ENCODE assay signal across 9 cellular contexts in genomic region chr14:73745571-73746539, GRCh38. TPM values are rescaled to one million over a fixed set of nuclear protein-coding genes. Genes with fewer than 3 reads are reported as not detected.
DNase-seq lines count a peak whose midpoint lies in the region; ATAC-seq and TF ChIP-seq lines count a peak whose summit lies in the region.
"Had no signal": no experiment of that assay in that cellular context is flagged by ENCODE, and none has a peak within 500 bp of the region (broad histone marks: within the 10 kb centered on the region; RNA-seq: fewer than 3 reads in every experiment).

No MANE protein-coding gene starts in this region.

- no peak for DNase-seq in activated T-cell treated with anti-CD3 and anti-CD28 coated beads, Interleukin-2, amount 50 U/mL, for 72 hours
- no peak for DNase-seq in activated T-cell treated with anti-CD3 and anti-CD28 coated beads, Interleukin-2, amount 50 U/mL, for 4 hours
- DNase-seq in transverse colon: no peak
- no peak for DNase-seq in retina
- no peak for DNase-seq in NAMALWA (ENCODE audit: low spot score)

- H3K36me3 ChIP-seq in mesodermal cell (ENCODE audit: control insufficient read depth, insufficient read depth, low read length) (no peaks in the 10 kb centered on the region), transverse colon (no peaks in the 10 kb centered on the region)
- H3K36me3 ChIP-seq: right lobe of liver had no signal

- no peaks in the 10 kb centered on the region for H3K9me3 Mint-ChIP-seq in activated T-cell treated with anti-CD3 and anti-CD28 coated beads, Interleukin-2, amount 50 U/mL, for 72 hours
- H3K9me3 Mint-ChIP-seq in activated T-cell treated with anti-CD3 and anti-CD28 coated beads, Interleukin-2, amount 50 U/mL, for 4 hours: no peaks in the 10 kb centered on the region

- WGBS in mesodermal cell (ENCODE audit: insufficient coverage in 2 of 2), 2 experiments: 85 to 88% methylated on average over 7 of the region's 8 CpGs
- WGBS in transverse colon (ENCODE audit: low coverage in 1 of 2), 2 donors: 66% methylated on average over 8 of the region's 8 CpGs; no CpG with 5 or more reads in 1 of the 2 donors

- H3K27me3 ChIP-seq in transverse colon: no peaks in the 10 kb centered on the region
- H3K27me3 ChIP-seq: right lobe of liver had no signal

- ATAC-seq in activated T-cell treated with anti-CD3 and anti-CD28 coated beads, Interleukin-2, amount 50 U/mL, for 72 hours (replicated peaks in 1 of 2): no peak
- no peak for ATAC-seq in activated T-cell treated with anti-CD3 and anti-CD28 coated beads, Interleukin-2, amount 50 U/mL, for 4 hours
- no peak for ATAC-seq in GM18502 (IDR thresholded peaks at IDR 0.05; ENCODE audit: poor library complexity, unreplicated experiment)
- ATAC-seq: right lobe of liver had no signal

- peak overlapping the region; percentile 86 for H3K27ac Mint-ChIP-seq in activated T-cell treated with anti-CD3 and anti-CD28 coated beads, Interleukin-2, amount 50 U/mL, for 72 hours

- peak overlapping the region in 1 of 2 donors; percentile 63 for H3K4me3 Mint-ChIP-seq in activated T-cell treated with anti-CD3 and anti-CD28 coated beads, Interleukin-2, amount 50 U/mL, for 72 hours
- no peak overlapping the region for H3K4me3 Mint-ChIP-seq in activated T-cell treated with anti-CD3 and anti-CD28 coated beads, Interleukin-2, amount 50 U/mL, for 4 hours

- H3K4me3 ChIP-seq in mesodermal cell (ENCODE audit: extremely low read depth, insufficient read depth, low read length, poor library complexity, severe bottlenecking): no peak overlapping the region
- no peak overlapping the region for H3K4me3 ChIP-seq in transverse colon
- H3K4me3 ChIP-seq: right lobe of liver had no signal

- no peak for TF ChIP-seq POLR2A in transverse colon (IDR thresholded peaks at IDR 0.05)

- H3K4me1 ChIP-seq in mesodermal cell (ENCODE audit: control insufficient read depth, insufficient read depth, low read length, poor library complexity, severe bottlenecking) (peaks cover 70% of the 10 kb centered on the region), transverse colon (peaks cover 92 to 100% (median 99%) of the 10 kb centered on the region in 4 donors)

- no peaks in the 10 kb centered on the region for H3K9me3 ChIP-seq in mesodermal cell (ENCODE audit: control insufficient read depth, low read length)
- no peaks in the 10 kb centered on the region for H3K9me3 ChIP-seq in transverse colon
- H3K9me3 ChIP-seq: right lobe of liver had no signal

- no peak for TF ChIP-seq EP300 in transverse colon (IDR thresholded peaks at IDR 0.05; ENCODE audit: low read depth)

- H3K36me3 Mint-ChIP-seq in activated T-cell treated with anti-CD3 and anti-CD28 coated beads, Interleukin-2, amount 50 U/mL, for 72 hours (ENCODE audit: insufficient read depth in 2 of 2): peaks cover 0 to 5% of the 10 kb centered on the region in 2 donors
- peaks cover 2% of the 10 kb centered on the region for H3K36me3 Mint-ChIP-seq in activated T-cell treated with anti-CD3 and anti-CD28 coated beads, Interleukin-2, amount 50 U/mL, for 4 hours (ENCODE audit: insufficient read depth)

- TF ChIP-seq CTCF in transverse colon (IDR thresholded peaks at IDR 0.05): peak in 2 of 5 experiments; percentile 5 to 10

- no peaks in the 10 kb centered on the region for H3K27me3 Mint-ChIP-seq in activated T-cell treated with anti-CD3 and anti-CD28 coated beads, Interleukin-2, amount 50 U/mL, for 72 hours (ENCODE audit: low read depth)
- no peaks in the 10 kb centered on the region for H3K27me3 Mint-ChIP-seq in activated T-cell treated with anti-CD3 and anti-CD28 coated beads, Interleukin-2, amount 50 U/mL, for 4 hours (ENCODE audit: low read depth)

- H3K27ac ChIP-seq in angular gyrus (ENCODE audit: low read depth, low read length): peak overlapping the region; percentile 25
- peak overlapping the region; percentile 48 for H3K27ac ChIP-seq in mesodermal cell (ENCODE audit: low read depth, low read length, severe bottlenecking)
- peak overlapping the region; percentile 99 to 100 (median 100) for H3K27ac ChIP-seq in transverse colon

- peaks cover 99% of the 10 kb centered on the region for H3K4me1 Mint-ChIP-seq in activated T-cell treated with anti-CD3 and anti-CD28 coated beads, Interleukin-2, amount 50 U/mL, for 72 hours (ENCODE audit: low read depth)
- peaks cover 94% of the 10 kb centered on the region for H3K4me1 Mint-ChIP-seq in activated T-cell treated with anti-CD3 and anti-CD28 coated beads, Interleukin-2, amount 50 U/mL, for 4 hours (ENCODE audit: low read depth)

- intact Hi-C loops in transverse colon (cut with DNase I; ENCODE audit: low total_unique reads): no loop called here

- in situ Hi-C loops in transverse colon (cut with MboI; ENCODE audit: low pct_ligation_motif_present in 1 of 4, low pct_unique_long_range_greater_than_20kb in 1 of 4, low sequenced_read_pairs in 3 of 4): no loop called here

RNA-seq across cellular contexts. Expression of gene PNMA1, which starts 31.7 kb away (rescaled TPM):
- 10 to 100 TPM; 38.1 to 47.5 TPM for total RNA-seq in activated T-cell treated with anti-CD3 and anti-CD28 coated beads, Interleukin-2, amount 50 U/mL, for 72 hours
- total RNA-seq in activated T-cell treated with anti-CD3 and anti-CD28 coated beads, Interleukin-2, amount 50 U/mL, for 4 hours: 10 to 100 TPM; 41.0 to 55.2 (median 50.8) TPM
- polyA plus RNA-seq in mesodermal cell (2013, experiment 1 of 2): 37.4 TPM
- polyA plus RNA-seq in mesodermal cell (2013, experiment 2 of 2): 35.1 TPM
- total RNA-seq in transverse colon: 10 to 100 TPM; 12.7 to 22.1 (median 12.7) TPM

Comparison
In these comparisons a context has a peak if more than half of its experiments do, and no peak if none do; other contexts are left out.
1. H3K27ac ChIP-seq: peak in every context shown above with its lines; median percentile 100 in transverse colon; 48 in mesodermal cell; 25 in angular gyrus.